1 cellular context compared by ENCODE assay signal in genomic region chr19:10884273-10884672, GRCh38.
TF ChIP-seq lines count a peak whose summit lies in the region.

No MANE protein-coding gene starts in this region.

TF ChIP-seq in SK-N-SH, 30 proteins besides CTCF, POLR2A, EP300 and RAD21:
- no peak for TF ChIP-seq EZH2phosphoT487 (IDR thresholded peaks at IDR 0.05; ENCODE audit: borderline replicate concordance, low read depth)
- TF ChIP-seq GABPA (IDR thresholded peaks at IDR 0.05; ENCODE audit: low read depth): no peak
- no peak for TF ChIP-seq REST (IDR thresholded peaks at IDR 0.05; ENCODE audit: low read depth, low read length)
- TF ChIP-seq POLR2AphosphoS5 (IDR thresholded peaks at IDR 0.05; ENCODE audit: low read depth, low read length): peak; percentile 48
- no peak for TF ChIP-seq USF1 (IDR thresholded peaks at IDR 0.05; ENCODE audit: borderline replicate concordance, low read depth)
- TF ChIP-seq MEF2A (IDR thresholded peaks at IDR 0.05; ENCODE audit: borderline replicate concordance, low read depth): no peak
- peak; percentile 96 for TF ChIP-seq TCF12 (IDR thresholded peaks at IDR 0.05)
- peak; percentile 77; the same call in 1 of the 2 replicates for TF ChIP-seq FOSL2 (IDR thresholded peaks at IDR 0.05; ENCODE audit: borderline replicate concordance, low read depth)
- no peak for TF ChIP-seq SIN3A (IDR thresholded peaks at IDR 0.05; ENCODE audit: borderline replicate concordance, low read depth, low read length)
- no peak for TF ChIP-seq ELF1 (IDR thresholded peaks at IDR 0.05)
- TF ChIP-seq RXRA (IDR thresholded peaks at IDR 0.05; ENCODE audit: borderline replicate concordance, low read depth): no peak
- no peak for TF ChIP-seq FOXM1 (IDR thresholded peaks at IDR 0.05; ENCODE audit: low read depth)
- no peak for TF ChIP-seq CHD2 (IDR thresholded peaks at IDR 0.05; ENCODE audit: low read length, partially characterized antibody)
- TF ChIP-seq FOXJ3 (CRISPR knock-in tag; IDR thresholded peaks at IDR 0.05): no peak
- TF ChIP-seq IRF3 (IDR thresholded peaks at IDR 0.05; ENCODE audit: low read depth, low read length): no peak
- no peak for TF ChIP-seq MXI1 (IDR thresholded peaks at IDR 0.05; ENCODE audit: low read depth, low read length)
- peak; percentile 93 for TF ChIP-seq PBX3 (IDR thresholded peaks at IDR 0.05)
- 0 out of 2 replicates have a peak, but pooled peaks have one; percentile 32 for TF ChIP-seq TEAD4 (IDR thresholded peaks at IDR 0.05; ENCODE audit: borderline replicate concordance, insufficient read depth)
TF ChIP-seq in SK-N-SH: peak in this region for 5.
